25 cellular contexts compared by ENCODE assay signal in the genomic region with DNA sequence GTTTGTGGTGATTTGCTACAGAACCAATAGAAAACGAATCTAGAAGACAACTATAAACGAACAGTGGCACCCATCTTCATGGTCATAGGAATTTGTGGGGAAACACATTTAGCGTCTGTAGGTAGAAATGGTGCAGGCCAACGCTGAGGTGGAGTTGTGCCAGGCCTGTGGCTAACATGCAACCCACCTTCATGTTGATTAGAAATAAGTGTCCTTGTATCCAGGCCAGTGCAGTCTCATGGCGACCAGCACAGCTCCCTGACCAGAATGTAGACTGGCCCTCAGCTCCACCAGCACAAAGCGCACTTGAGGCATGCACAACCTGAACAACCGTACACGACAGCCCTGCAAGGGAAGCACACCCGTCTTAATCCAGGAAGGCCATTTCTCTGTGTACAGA.
DNase-seq lines count a peak whose midpoint lies in the region; ATAC-seq, FAIRE-seq and TF ChIP-seq lines count a peak whose summit lies in the region.
"Had no signal": no experiment of that assay in that cellular context is flagged by ENCODE, and none has a peak within 500 bp of the region (broad histone marks: within the 10 kb centered on the region; RNA-seq: fewer than 3 reads in every experiment).

No MANE protein-coding gene starts in this region.

- peaks cover 7 to 10% of the 10 kb centered on the region in 2 experiments; a peak in 3 of 4 replicates for H3K4me1 Mint-ChIP-seq in H9
- H3K4me1 Mint-ChIP-seq: CD14-positive monocyte; CD4-positive, alpha-beta memory T cell; CD4-positive, CD25-positive, alpha-beta regulatory T cell; CD8-positive, alpha-beta memory T cell had no signal

- H2BK15ac ChIP-seq in H9 (ENCODE audit: low read depth, low read length) (0 out of 2 replicates have a peak overlapping the region, but pooled peaks have one; percentile 57), neuronal stem cell (ENCODE audit: low read length) (no peak overlapping the region)

- H3K23me2 ChIP-seq in H9 (ENCODE audit: insufficient read length, low read depth, low read length, poor library complexity, severe bottlenecking), result peaks cover 3% of the 10 kb centered on the region

- no peak overlapping the region for H4K5ac ChIP-seq in H9 (ENCODE audit: insufficient read length, low read depth, low read length)

- H3K9me3 ChIP-seq in H9 (ENCODE audit: control insufficient read depth, low read depth, low read length), result no peaks in the 10 kb centered on the region
- no peaks in the 10 kb centered on the region for H3K9me3 ChIP-seq in K562 (replicated peaks; ENCODE audit: control insufficient read depth, insufficient read depth, low read depth, low read length)
- H3K9me3 ChIP-seq in neuronal stem cell (replicated peaks in 1 of 2; ENCODE audit: control insufficient read depth in 2 of 2, insufficient read depth in 1 of 2, low read depth in 1 of 2, low read length in 2 of 2), result peaks cover 0 to 3% of the 10 kb centered on the region in 2 donors
- H3K9me3 ChIP-seq: BE2C, BLaER1 had no signal

- H2BK5ac ChIP-seq in H9 (ENCODE audit: insufficient read length, low read length) (no peak overlapping the region), neuronal stem cell (ENCODE audit: low read length) (no peak overlapping the region)

- no peak for FAIRE-seq in K562 (lab: Jason Lieb, UNC)
- FAIRE-seq: GM12878, GM12892, GM18507 had no signal

- H2BK20ac ChIP-seq in H9 (ENCODE audit: low read depth, low read length, poor library complexity, severe bottlenecking), result no peak overlapping the region

- TF ChIP-seq POLR2A in K562 (conservative IDR thresholded peaks at IDR 0.05), result no peak

- H2AFZ ChIP-seq in H9 (ENCODE audit: low read length) (no peak overlapping the region), K562 (ENCODE audit: low read depth, low read length) (no peak overlapping the region), neuronal stem cell (ENCODE audit: low read length) (no peak overlapping the region)

- CTCF ChIA-PET in K562 (lab: Yijun Ruan, JAX; ENCODE audit: low intra/inter-chr PET ratio), result no interaction called here

- DNase-seq in H9, result no peak
- DNase-seq in K562 (ENCODE audit: extremely low read depth in 1 of 4, low spot score in 3 of 4), result no peak
- DNase-seq in neuronal stem cell (ENCODE audit: low spot score), result no peak
- no peak for DNase-seq in NOMO-1 (lab: John Stamatoyannopoulos, UW; ENCODE audit: unreplicated experiment in 2 of 2)
- DNase-seq in NCI-H2029 treated with DMSO at 0.1 percent for 48 hours (lab: John Stamatoyannopoulos, UW), result no peak
- DNase-seq: 8988T; ACHN; BE2C; C1 segment of cervical spinal cord; CD4-positive, alpha-beta memory T cell; CD4-positive, CD25-positive, alpha-beta regulatory T cell; CD8-positive, alpha-beta memory T cell; COR-L47; DMS 273 treated with DMSO at 0.1 percent for 48 hours; DMS153; DMS53; DMS79; DND-41; EL; GDM1 had no signal

- H4K91ac ChIP-seq in H9 (ENCODE audit: insufficient read length, low read depth, low read length) (no peak overlapping the region), neuronal stem cell (ENCODE audit: low read depth, low read length, poor library complexity) (no peak overlapping the region)

- H3K36me3 Mint-ChIP-seq in H9 (ENCODE audit: insufficient read depth in 1 of 3, low read depth in 3 of 3), result peaks cover 9 to 16% (median 13%) of the 10 kb centered on the region in 3 experiments; a peak in 6 of 7 replicates
- H3K36me3 Mint-ChIP-seq: CD14-positive monocyte; CD4-positive, alpha-beta memory T cell; CD4-positive, CD25-positive, alpha-beta regulatory T cell; CD8-positive, alpha-beta memory T cell had no signal

- no peaks in the 10 kb centered on the region for H3K9me1 ChIP-seq in K562 (ENCODE audit: control insufficient read depth, insufficient read depth, low read length)

- no peak overlapping the region for H3K56ac ChIP-seq in H9 (ENCODE audit: insufficient read length, low read depth, low read length)

- H2BK120ac ChIP-seq in H9 (ENCODE audit: low read depth, low read length, poor library complexity, severe bottlenecking) (no peak overlapping the region), neuronal stem cell (ENCODE audit: low read depth, low read length) (no peak overlapping the region)

- H3K9me3 Mint-ChIP-seq in H9, result no peaks in the 10 kb centered on the region

- H3K9ac ChIP-seq in H9 (ENCODE audit: extremely low read depth, insufficient read length, low read length) (no peak overlapping the region), K562 (ENCODE audit: insufficient read depth in 1 of 2, low read depth in 2 of 2, low read length in 2 of 2) (no peak overlapping the region), neuronal stem cell (ENCODE audit: low read depth, low read length, poor library complexity) (no peak overlapping the region)
- H3K9ac ChIP-seq: BLaER1 had no signal

- H2AK5ac ChIP-seq in H9 (ENCODE audit: insufficient read length, low read length) (no peak overlapping the region), neuronal stem cell (ENCODE audit: low read depth, low read length) (no peak overlapping the region)

- in situ Hi-C loops in K562 (cut with MboI), result no loop called here

- WGBS in H9 (ENCODE audit: extremely low coverage, insufficient read length, low lambda C conversion rate), result no CpG with 5 or more reads among the region's 9 CpGs
- WGBS in K562 (ENCODE audit: insufficient coverage, low coverage, missing lambda C conversion rate), result under 1% methylated on average over 9 of the region's 9 CpGs
- no CpG with 5 or more reads among the region's 9 CpGs for WGBS in neuronal stem cell (ENCODE audit: extremely low coverage in 2 of 2, insufficient read length in 2 of 2, insufficient replicate concordance in 1 of 2), 2 donors

- no peak overlapping the region for H4K8ac ChIP-seq in H9 (replicated peaks; ENCODE audit: insufficient read length, low read depth, low read length)
- no peak overlapping the region for H4K8ac ChIP-seq in neuronal stem cell (ENCODE audit: low read depth, low read length)

- H3K4me3 ChIP-seq in K562 (no peak overlapping the region), neuronal stem cell (ENCODE audit: low read length in 2 of 2) (no peak overlapping the region)
- H3K4me3 ChIP-seq: BLaER1, GM12878 had no signal

- no peak overlapping the region for H3K4me2 ChIP-seq in H9 (ENCODE audit: insufficient read depth, insufficient read length, low read length)
- H3K4me2 ChIP-seq in K562 (ENCODE audit: insufficient read depth, low read length), result no peak overlapping the region
- H3K4me2 ChIP-seq in neuronal stem cell (ENCODE audit: insufficient read depth, low read length, poor library complexity, severe bottlenecking), result no peak overlapping the region
- H3K4me2 ChIP-seq: BLaER1 had no signal

- H3K27ac ChIP-seq in H9 (ENCODE audit: insufficient read length, low read depth, low read length) (no peak overlapping the region), K562 (ENCODE audit: extremely low read depth, low read depth, low read length) (no peak overlapping the region), neuronal stem cell (replicated peaks; ENCODE audit: low read length) (no peak overlapping the region)
- H3K27ac ChIP-seq: BLaER1 had no signal

- H3K79me1 ChIP-seq in H9 (ENCODE audit: insufficient read depth, low read depth, low read length, poor library complexity, severe bottlenecking) (no peaks in the 10 kb centered on the region), neuronal stem cell (ENCODE audit: low read depth, low read length) (no peaks in the 10 kb centered on the region)

- H3K14ac ChIP-seq in H9 (ENCODE audit: insufficient read depth, low read length) (no peak overlapping the region), neuronal stem cell (ENCODE audit: low read length) (no peak overlapping the region)

- H2BK12ac ChIP-seq in H9 (ENCODE audit: insufficient read length, low read depth, low read length) (peak overlapping the region; percentile 64), neuronal stem cell (ENCODE audit: low read length) (no peak overlapping the region)

- ATAC-seq in K562, result no peak
- ATAC-seq: GM12878 had no signal

- H3K79me2 ChIP-seq in H9 (ENCODE audit: insufficient read depth, low read length) (no peaks in the 10 kb centered on the region), K562 (ENCODE audit: control insufficient read depth, insufficient read depth, low read length) (no peaks in the 10 kb centered on the region)

- no peaks in the 10 kb centered on the region for H3K27me3 Mint-ChIP-seq in H9 (ENCODE audit: low read depth)
- H3K27me3 Mint-ChIP-seq: CD4-positive, alpha-beta memory T cell; CD4-positive, CD25-positive, alpha-beta regulatory T cell had no signal

- H3K23ac ChIP-seq in H9 (ENCODE audit: insufficient read length, low read depth, low read length) (no peak overlapping the region), neuronal stem cell (ENCODE audit: low read depth, low read length, poor library complexity) (no peak overlapping the region)

- H3T11ph ChIP-seq in H9 (ENCODE audit: low read length), result no peak overlapping the region

- H3K4me1 ChIP-seq in H9 (ENCODE audit: insufficient read depth, low read length), result no peaks in the 10 kb centered on the region
- H3K4me1 ChIP-seq in K562 (replicated peaks in 1 of 2; ENCODE audit: control insufficient read depth in 2 of 2, insufficient read depth in 2 of 2, low read length in 2 of 2), result no peaks in the 10 kb centered on the region
- H3K4me1 ChIP-seq in neuronal stem cell (ENCODE audit: control insufficient read depth in 2 of 2, insufficient read depth in 1 of 2, low read depth in 1 of 2, low read length in 2 of 2), result no peaks in the 10 kb centered on the region
- H3K4me1 ChIP-seq: BE2C, BLaER1 had no signal

- no peak for TF ChIP-seq CTCF in H9 (conservative IDR thresholded peaks at IDR 0.05)
- no peak for TF ChIP-seq CTCF in K562 (IDR thresholded peaks at IDR 0.05 in 2 of 3, conservative IDR thresholded peaks at IDR 0.05 in 1 of 3; ENCODE audit: insufficient read depth in 2 of 3, low read depth in 1 of 3, low read length in 3 of 3)

- no peaks in the 10 kb centered on the region for H4K20me1 ChIP-seq in H9 (ENCODE audit: control insufficient read depth, insufficient read depth, insufficient read length)
- H4K20me1 ChIP-seq in K562 (replicated peaks; ENCODE audit: control insufficient read depth, insufficient read depth, low read length), result no peaks in the 10 kb centered on the region
- H4K20me1 ChIP-seq: BLaER1 had no signal

- intact Hi-C loops in K562 (cut with micrococcal nuclease), result no loop called here

- no peak for TF ChIP-seq EP300 in K562 (IDR thresholded peaks at IDR 0.05; ENCODE audit: low read length)

- H3K27ac Mint-ChIP-seq in H9, result no peak overlapping the region
- H3K27ac Mint-ChIP-seq: CD4-positive, alpha-beta memory T cell; CD4-positive, CD25-positive, alpha-beta regulatory T cell; CD8-positive, alpha-beta memory T cell had no signal

- H3K27me3 ChIP-seq in H9 (ENCODE audit: insufficient read depth, low read length), result no peaks in the 10 kb centered on the region
- peaks cover 0 to 17% of the 10 kb centered on the region in 2 experiments; a peak in 2 of 5 replicates for H3K27me3 ChIP-seq in K562 (ENCODE audit: control insufficient read depth in 2 of 2, insufficient read depth in 2 of 2, low read length in 2 of 2)
- no peaks in the 10 kb centered on the region for H3K27me3 ChIP-seq in neuronal stem cell (ENCODE audit: control insufficient read depth in 3 of 3, insufficient read depth in 3 of 3, low read depth in 1 of 3, low read length in 3 of 3)
- H3K27me3 ChIP-seq: BE2C, BLaER1 had no signal

- H3K4ac ChIP-seq in H9 (ENCODE audit: low read depth, low read length), result no peak overlapping the region
- no peak overlapping the region for H3K4ac ChIP-seq in neuronal stem cell (ENCODE audit: low read length)

- H3K18ac ChIP-seq in H9 (ENCODE audit: insufficient read length, low read depth, low read length), result no peak overlapping the region
- H3K18ac ChIP-seq in neuronal stem cell (ENCODE audit: low read length), result peak overlapping the region; percentile 0

- POLR2A ChIA-PET in K562 (lab: Yijun Ruan, JAX), result no interaction called here

- no peaks in the 10 kb centered on the region for H3K36me3 ChIP-seq in K562 (ENCODE audit: control insufficient read depth, insufficient read depth, low read length)
- H3K36me3 ChIP-seq in neuronal stem cell (replicated peaks in 1 of 2; ENCODE audit: control insufficient read depth in 2 of 2, insufficient read depth in 2 of 2, low read length in 2 of 2), result no peaks in the 10 kb centered on the region
- H3K36me3 ChIP-seq: BE2C, BLaER1 had no signal

- BruUV-seq in K562 (replicated peaks; lab: Mats Ljungman, UMichigan), result no TSS peak

- TF ChIP-seq RAD21 in K562 (CRISPR knock-in tag; conservative IDR thresholded peaks at IDR 0.05 in 1 of 2, IDR thresholded peaks at IDR 0.05 in 1 of 2), result no peak

- no peak overlapping the region for H3K4me3 Mint-ChIP-seq in H9
- H3K4me3 Mint-ChIP-seq: CD14-positive monocyte; CD4-positive, alpha-beta memory T cell; CD4-positive, CD25-positive, alpha-beta regulatory T cell; CD8-positive, alpha-beta memory T cell had no signal
